In the genomic region with DNA sequence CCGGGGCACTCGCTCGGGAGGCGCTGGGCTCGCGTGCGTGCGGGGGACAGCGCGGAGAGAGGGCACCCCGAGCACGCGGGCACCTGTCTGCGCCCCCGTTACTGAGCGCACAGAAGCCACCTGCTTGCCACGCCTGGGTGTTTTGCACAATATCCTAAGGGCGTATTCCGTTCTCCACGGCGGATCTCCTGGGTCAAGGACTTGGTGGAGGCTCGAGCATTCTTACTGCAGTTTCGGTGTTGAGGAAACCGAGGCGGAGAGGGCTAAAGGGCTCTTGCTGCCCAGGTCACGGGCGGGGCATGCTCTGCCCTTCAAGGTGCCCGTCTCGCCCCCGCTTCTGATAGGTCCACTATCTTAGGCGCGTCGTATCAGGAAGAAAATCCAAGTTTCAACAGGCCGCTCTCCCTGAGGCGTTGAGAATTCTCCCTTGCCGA, we compare ENCODE assay signal across 8 cellular contexts. TPM values are rescaled to one million over a fixed set of nuclear protein-coding genes. Genes with fewer than 3 reads are reported as not detected.
DNase-seq lines count a peak whose midpoint lies in the region; ATAC-seq, FAIRE-seq and TF ChIP-seq lines count a peak whose summit lies in the region.

No MANE protein-coding gene starts in this region.

- CTCF ChIA-PET in activated naive CD4-positive, alpha-beta T cell treated with anti-CD3 and anti-CD28 coated beads, Interleukin-2, amount 10 ng/mL, durations not matched to agents 7 days and 5 days (lab: Charles Lee), result no interaction called here
- CTCF ChIA-PET in mammary epithelial cell (lab: Charles Lee; ENCODE audit: low non-redundant PET) (no interaction called here), HepG2 (lab: Yijun Ruan, JAX; ENCODE audit: low intra/inter-chr PET ratio, low total read pairs) (no interaction called here)

- TF ChIP-seq RAD21 in HepG2 (CRISPR knock-in tag; IDR thresholded peaks at IDR 0.05), result no peak

- 12% methylated on average over 24 of the region's 36 CpGs for WGBS in mammary epithelial cell (ENCODE audit: low coverage, missing lambda C conversion rate)
- 2% methylated on average over 6 of the region's 36 CpGs for WGBS in HepG2 (ENCODE audit: low lambda C conversion rate)
- 4% methylated on average over 15 of the region's 36 CpGs for WGBS in suprapubic skin

- H3K9me3 Mint-ChIP-seq in activated naive CD4-positive, alpha-beta T cell treated with anti-CD3 and anti-CD28 coated beads, Interleukin-2, amount 10 ng/mL, durations not matched to agents 7 days and 5 days, result peaks cover 7% of the 10 kb centered on the region

- in situ Hi-C loops in mammary epithelial cell (cut with MboI; ENCODE audit: low sequenced_read_pairs in 2 of 2), result no loop called here
- in situ Hi-C loops in HepG2 (cut with HindIII; ENCODE audit: extremely low pct_ligation_motif_present, low pct_unique_long_range_greater_than_20kb), result no loop called here

- peaks cover 3% of the 10 kb centered on the region for H3K9me3 ChIP-seq in mammary epithelial cell (replicated peaks; ENCODE audit: insufficient read depth, low read length)
- H3K9me3 ChIP-seq in HepG2 (ENCODE audit: low read length), result no peaks in the 10 kb centered on the region
- H3K9me3 ChIP-seq in suprapubic skin, result peaks cover 12% of the 10 kb centered on the region

- H3K4me2 ChIP-seq in mammary epithelial cell (ENCODE audit: insufficient read depth, low read depth, low read length), result peak overlapping the region; percentile 98
- peak overlapping the region; percentile 99 for H3K4me2 ChIP-seq in HepG2 (ENCODE audit: low read depth, low read length)

- H3K27me3 Mint-ChIP-seq in activated naive CD4-positive, alpha-beta T cell treated with anti-CD3 and anti-CD28 coated beads, Interleukin-2, amount 10 ng/mL, durations not matched to agents 7 days and 5 days, result peaks cover 2% of the 10 kb centered on the region

- H4K20me1 ChIP-seq in mammary epithelial cell (ENCODE audit: insufficient read depth, low read length) (no peaks in the 10 kb centered on the region), HepG2 (ENCODE audit: insufficient read depth, low read length) (no peaks in the 10 kb centered on the region)

- H3K27ac Mint-ChIP-seq in activated naive CD4-positive, alpha-beta T cell treated with anti-CD3 and anti-CD28 coated beads, Interleukin-2, amount 10 ng/mL, durations not matched to agents 7 days and 5 days, result peak overlapping the region; percentile 91

- peaks cover 28% of the 10 kb centered on the region for H3K36me3 Mint-ChIP-seq in activated naive CD4-positive, alpha-beta T cell treated with anti-CD3 and anti-CD28 coated beads, Interleukin-2, amount 10 ng/mL, durations not matched to agents 7 days and 5 days

- no peak; the same call in 2 of the 3 replicates for ATAC-seq in HepG2
- ATAC-seq in HG02763 (IDR thresholded peaks at IDR 0.05; ENCODE audit: unreplicated experiment), result no peak

- H3K36me3 ChIP-seq in mammary epithelial cell (ENCODE audit: insufficient read depth, low read length) (no peaks in the 10 kb centered on the region), HepG2 (replicated peaks in 1 of 2; ENCODE audit: control insufficient read depth in 1 of 2, insufficient read depth in 2 of 2, low read length in 2 of 2) (no peaks in the 10 kb centered on the region), suprapubic skin (no peaks in the 10 kb centered on the region)

- TF ChIP-seq EP300 in HepG2 (IDR thresholded peaks at IDR 0.05; ENCODE audit: low read depth in 2 of 2, low read length in 2 of 2), result no peak
- no peak for TF ChIP-seq EP300 in HepG2 (CRISPR knock-in tag; IDR thresholded peaks at IDR 0.05; ENCODE audit: borderline replicate concordance)
- no peak for TF ChIP-seq EP300 in suprapubic skin (IDR thresholded peaks at IDR 0.05)

- H3K79me2 ChIP-seq in mammary epithelial cell (ENCODE audit: insufficient read depth, low read length) (no peaks in the 10 kb centered on the region), HepG2 (ENCODE audit: insufficient read depth, low read length) (no peaks in the 10 kb centered on the region)

- peak overlapping the region; percentile 98 for H3K4me3 Mint-ChIP-seq in activated naive CD4-positive, alpha-beta T cell treated with anti-CD3 and anti-CD28 coated beads, Interleukin-2, amount 10 ng/mL, durations not matched to agents 7 days and 5 days

- no peak overlapping the region for H3K9ac ChIP-seq in mammary epithelial cell (ENCODE audit: insufficient read depth, low read length)
- peak overlapping the region; percentile 58 for H3K9ac ChIP-seq in HepG2 (ENCODE audit: insufficient read depth, low read depth, low read length)

- no TSS peak for BruUV-seq in mammary epithelial cell (replicated peaks; lab: Mats Ljungman, UMichigan)
- BruUV-seq in HepG2 (replicated peaks; lab: Mats Ljungman, UMichigan), result no TSS peak

- H3K4me3 ChIP-seq in mammary epithelial cell (replicated peaks in 1 of 3; ENCODE audit: insufficient read depth in 1 of 3, low read depth in 2 of 3, low read length in 3 of 3) (peak overlapping the region; percentile 53 to 90 (median 62)), HepG2 (replicated peaks in 1 of 3; ENCODE audit: insufficient read depth in 1 of 3, low read depth in 2 of 3, low read length in 3 of 3) (peak overlapping the region; percentile 58 to 79 (median 75)), suprapubic skin (peak overlapping the region; percentile 75)

- H3K27ac ChIP-seq in mammary epithelial cell (ENCODE audit: insufficient read depth, low read depth, low read length) (no peak overlapping the region), HepG2 (ENCODE audit: extremely low read length, insufficient read depth, low read length) (no peak overlapping the region), suprapubic skin (peak overlapping the region; percentile 78)

- TF ChIP-seq CTCF in mammary epithelial cell (conservative IDR thresholded peaks at IDR 0.05 in 1 of 2, IDR thresholded peaks at IDR 0.05 in 1 of 2; ENCODE audit: extremely low read depth in 1 of 2, insufficient read depth in 1 of 2, low read depth in 1 of 2, low read length in 2 of 2) (no peak), HepG2 (CRISPR knock-in tag; IDR thresholded peaks at IDR 0.05) (no peak), suprapubic skin (IDR thresholded peaks at IDR 0.05) (no peak)

- peaks cover 16% of the 10 kb centered on the region for H3K4me1 ChIP-seq in mammary epithelial cell (ENCODE audit: insufficient read depth, low read length)
- peaks cover 62% of the 10 kb centered on the region for H3K4me1 ChIP-seq in HepG2 (ENCODE audit: insufficient read depth, low read length)
- H3K4me1 ChIP-seq in suprapubic skin, result peaks cover 43% of the 10 kb centered on the region

- no peak for FAIRE-seq in HepG2 (lab: Jason Lieb, UNC)

- no peak for TF ChIP-seq POLR2A in HepG2 (IDR thresholded peaks at IDR 0.05; ENCODE audit: insufficient read depth in 1 of 2, low read depth in 2 of 2, low read length in 2 of 2)
- TF ChIP-seq POLR2A in suprapubic skin (IDR thresholded peaks at IDR 0.05), result no peak

- POLR2A ChIA-PET in HepG2 (lab: Yijun Ruan, JAX), result interaction anchor here (1.2 kb wide), 1 partner anchor 10 kb away, joined by 4 read pairs; no protein-coding TSS in a partner anchor

- H2AFZ ChIP-seq in mammary epithelial cell (ENCODE audit: low read depth, low read length) (peak overlapping the region; percentile 100), HepG2 (ENCODE audit: low read length) (peak overlapping the region; percentile 18)

- peaks cover 49% of the 10 kb centered on the region for H3K4me1 Mint-ChIP-seq in activated naive CD4-positive, alpha-beta T cell treated with anti-CD3 and anti-CD28 coated beads, Interleukin-2, amount 10 ng/mL, durations not matched to agents 7 days and 5 days

- intact Hi-C loops in mammary epithelial cell (cut with micrococcal nuclease), result no loop called here
- intact Hi-C loops in HepG2 (cut with micrococcal nuclease; ENCODE audit: unreplicated experiment), result loop anchor here (1.0 to 5.0 kb wide), 3 partner anchors 35 to 574 kb away; a partner anchor contains a TSS

- H3K27me3 ChIP-seq in mammary epithelial cell (ENCODE audit: insufficient read depth, low read length) (no peaks in the 10 kb centered on the region), HepG2 (ENCODE audit: control insufficient read depth in 1 of 2, insufficient read depth in 2 of 2, low read length in 2 of 2) (no peaks in the 10 kb centered on the region; a peak in 1 of 5 replicates), suprapubic skin (no peaks in the 10 kb centered on the region)

- dilution Hi-C loops in mammary epithelial cell (cut with HindIII; ENCODE audit: low sequenced_read_pairs), result loop anchor here (5.0 to 10.0 kb wide), 2 partner anchors 40 to 68 kb away; no protein-coding TSS in a partner anchor

- no peak for DNase-seq in activated naive CD4-positive, alpha-beta T cell treated with anti-CD3 and anti-CD28 coated beads, Interleukin-2, amount 10 ng/mL, durations not matched to agents 7 days and 5 days
- DNase-seq in activated naive CD4-positive, alpha-beta T cell treated with Interleukin-2 at 50 U/mL for 16 hours, result no peak
- DNase-seq in NCI-H146 (lab: John Stamatoyannopoulos, UW), result peak; percentile 46
- DNase-seq in mammary epithelial cell, result no peak
- DNase-seq in HepG2 (ENCODE audit: low spot score), result no peak
- DNase-seq in suprapubic skin (ENCODE audit: low spot score in 2 of 2), result no peak
- DNase-seq in NCI-H345 (lab: John Stamatoyannopoulos, UW), result no peak

RNA-seq across cellular contexts. Expression of a gene that starts 0.5 kb away (rescaled TPM):
- total RNA-seq in mammary epithelial cell (1 to 10 TPM; 5.7 to 7.5 TPM), HepG2 (2016; rRNA removed; fragmentation: Illumina TruSeq; extraction: Trizol) (13.7 and 20.1 TPM in 2 replicates), suprapubic skin (10 to 100 TPM; 21.4 to 79.9 (median 28.5) TPM)
- polyA plus RNA-seq in mammary epithelial cell (4.5 TPM), HepG2 (2011; rRNA removed) (4.0 and 4.9 TPM in 2 replicates)
- polyA minus RNA-seq in mammary epithelial cell, result 23.1 TPM
- total RNA-seq in HepG2 (2016; cell fraction: cytosol; rRNA removed; fragmentation: Illumina TruSeq; extraction: Trizol; ENCODE audit: low read depth), result 1.3 and 3.3 TPM in 2 replicates
- total RNA-seq in HepG2 (2016; cell fraction: insoluble cytoplasmic fraction; rRNA removed; fragmentation: Illumina TruSeq; extraction: Trizol), result 13.6 and 21.2 TPM in 2 replicates
- total RNA-seq in HepG2 (2016; cell fraction: membrane; rRNA removed; fragmentation: Illumina TruSeq; extraction: Trizol), result 5.5 and 5.8 TPM in 2 replicates
- total RNA-seq in HepG2 (2016; cell fraction: nucleus; rRNA removed; fragmentation: Illumina TruSeq; extraction: Trizol), result 8.4 and 8.6 TPM in 2 replicates
- 2.8 and 4.0 TPM in 2 replicates for polyA plus RNA-seq in HepG2 (2011; cell fraction: cytosol; rRNA removed)
- 2.0 and 3.7 TPM in 2 replicates for polyA plus RNA-seq in HepG2 (2011; cell fraction: nucleus; rRNA removed)
- 4.3 and 6.1 TPM in 2 replicates for polyA plus RNA-seq in HepG2 (2012)
- 0.65 and 0.78 TPM in 2 replicates for polyA plus RNA-seq in HepG2 (2016; cell fraction: cytosol; fragmentation: Illumina TruSeq; extraction: Trizol; ENCODE audit: low read depth)
- 15.6 and 16.7 TPM in 2 replicates for polyA plus RNA-seq in HepG2 (2016; cell fraction: insoluble cytoplasmic fraction; fragmentation: Illumina TruSeq; extraction: Trizol; ENCODE audit: low read depth)
- 2.3 and 2.4 TPM in 2 replicates for polyA plus RNA-seq in HepG2 (2016; cell fraction: membrane; fragmentation: Illumina TruSeq; extraction: Trizol; ENCODE audit: low read depth)
- polyA plus RNA-seq in HepG2 (2016; cell fraction: nucleus; fragmentation: Illumina TruSeq; extraction: Trizol; ENCODE audit: insufficient read depth, low read depth), result 7.8 and 8.2 TPM in 2 replicates
- polyA minus RNA-seq in HepG2 (2011; rRNA and poly(A)+ RNA removed; ENCODE audit: low replicate concordance), result 4.9 and 19.8 TPM in 2 replicates
- polyA minus RNA-seq in HepG2 (2011; cell fraction: cytosol; rRNA and poly(A)+ RNA removed), result 3.4 and 3.9 TPM in 2 replicates
- polyA minus RNA-seq in HepG2 (2011; cell fraction: nucleus; rRNA and poly(A)+ RNA removed), result 2.7 and 4.0 TPM in 2 replicates
